8 cellular contexts compared by ENCODE assay signal in genomic region chr12:53224268-53224896, GRCh38. TPM values are rescaled to one million over a fixed set of nuclear protein-coding genes. Genes with fewer than 3 reads are reported as not detected.
DNase-seq lines count a peak whose midpoint lies in the region; FAIRE-seq and TF ChIP-seq lines count a peak whose summit lies in the region.

No MANE protein-coding gene starts in this region.

- H3K4me3 ChIP-seq in coronary artery (no peak overlapping the region), neuronal stem cell (ENCODE audit: low read length in 2 of 2) (no peak overlapping the region)

- H3K9ac ChIP-seq in neuronal stem cell (ENCODE audit: low read depth, low read length, poor library complexity), result no peak overlapping the region

- H3K36me3 ChIP-seq in neuronal stem cell (replicated peaks in 1 of 2; ENCODE audit: control insufficient read depth in 2 of 2, insufficient read depth in 2 of 2, low read length in 2 of 2), result no peaks in the 10 kb centered on the region

- H2AK5ac ChIP-seq in neuronal stem cell (ENCODE audit: low read depth, low read length), result peak overlapping the region; percentile 53

- H3K23ac ChIP-seq in neuronal stem cell (ENCODE audit: low read depth, low read length, poor library complexity), result no peak overlapping the region

- H3K27me3 ChIP-seq in neuronal stem cell (ENCODE audit: control insufficient read depth in 3 of 3, insufficient read depth in 3 of 3, low read depth in 1 of 3, low read length in 3 of 3), result peaks cover 4 to 29% (median 6%) of the 10 kb centered on the region in 3 experiments

- no peaks in the 10 kb centered on the region for H3K79me1 ChIP-seq in neuronal stem cell (ENCODE audit: low read depth, low read length)

- no peaks in the 10 kb centered on the region for H3K27me3 Mint-ChIP-seq in Calu3 (ENCODE audit: unreplicated experiment)

- H3K27ac ChIP-seq in coronary artery, result peak overlapping the region; percentile 93 to 97
- H3K27ac ChIP-seq in neuronal stem cell (replicated peaks; ENCODE audit: low read length), result no peak overlapping the region

- CTCF ChIA-PET in Calu3 (lab: Charles Lee), result no interaction called here

- H3K9me3 ChIP-seq in neuronal stem cell (replicated peaks in 1 of 2; ENCODE audit: control insufficient read depth in 2 of 2, insufficient read depth in 1 of 2, low read depth in 1 of 2, low read length in 2 of 2), result no peaks in the 10 kb centered on the region

- H2BK15ac ChIP-seq in neuronal stem cell (ENCODE audit: low read length), result peak overlapping the region; percentile 41

- H3K18ac ChIP-seq in neuronal stem cell (ENCODE audit: low read length), result peak overlapping the region; percentile 84

- no peak overlapping the region for H4K91ac ChIP-seq in neuronal stem cell (ENCODE audit: low read depth, low read length, poor library complexity)

- no peak overlapping the region for H3K4me3 Mint-ChIP-seq in Calu3 (ENCODE audit: low read depth, unreplicated experiment)

- peak overlapping the region; percentile 77 for H2BK12ac ChIP-seq in neuronal stem cell (ENCODE audit: low read length)

- peak; percentile 38 for DNase-seq in Calu3
- DNase-seq in NCI-H526 (lab: John Stamatoyannopoulos, UW), result peak; percentile 21 to 73
- DNase-seq in coronary artery (ENCODE audit: low spot score), result peak; percentile 68
- DNase-seq in neuronal stem cell (ENCODE audit: low spot score), result no peak
- DNase-seq in NCI-H1092 (lab: John Stamatoyannopoulos, UW), result no peak
- no peak for DNase-seq in NCI-H1048 (lab: John Stamatoyannopoulos, UW)
- DNase-seq in GM12892 (ENCODE audit: insufficient read length), result no peak
- DNase-seq in HCEC 1CT, result no peak

- H2BK120ac ChIP-seq in neuronal stem cell (ENCODE audit: low read depth, low read length), result no peak overlapping the region

- no peaks in the 10 kb centered on the region for H3K9me3 Mint-ChIP-seq in Calu3 (ENCODE audit: low read depth, unreplicated experiment)

- H4K8ac ChIP-seq in neuronal stem cell (ENCODE audit: low read depth, low read length), result no peak overlapping the region

- peaks cover 72% of the 10 kb centered on the region for H3K4me1 Mint-ChIP-seq in Calu3 (ENCODE audit: low read depth, unreplicated experiment)

- peak overlapping the region; percentile 57 for H2AFZ ChIP-seq in neuronal stem cell (ENCODE audit: low read length)

- no TSS peak for BruUV-seq in Calu3 (replicated peaks; lab: Mats Ljungman, UMichigan)

- no peak overlapping the region for H3K27ac Mint-ChIP-seq in Calu3 (ENCODE audit: unreplicated experiment)

- H3K36me3 Mint-ChIP-seq in Calu3 (ENCODE audit: insufficient read depth, unreplicated experiment), result peaks cover 40% of the 10 kb centered on the region

- H3K4ac ChIP-seq in neuronal stem cell (ENCODE audit: low read length), result no peak overlapping the region

- H3K4me1 ChIP-seq in neuronal stem cell (ENCODE audit: control insufficient read depth in 2 of 2, insufficient read depth in 1 of 2, low read depth in 1 of 2, low read length in 2 of 2), result peaks cover 36 to 42% of the 10 kb centered on the region in 2 donors

- no CpG with 5 or more reads among the region's 6 CpGs for WGBS in neuronal stem cell (ENCODE audit: extremely low coverage in 2 of 2, insufficient read length in 2 of 2, insufficient replicate concordance in 1 of 2), 2 donors

- no peak for TF ChIP-seq POLR2A in GM12892 (IDR thresholded peaks at IDR 0.05; ENCODE audit: low read depth, low read length)

- H3K14ac ChIP-seq in neuronal stem cell (ENCODE audit: low read length), result no peak overlapping the region

- no peak overlapping the region for H3K4me2 ChIP-seq in neuronal stem cell (ENCODE audit: insufficient read depth, low read length, poor library complexity, severe bottlenecking)

- FAIRE-seq in GM12892 (lab: Jason Lieb, UNC), result no peak

- intact Hi-C loops in Calu3 (cut with micrococcal nuclease; ENCODE audit: unreplicated experiment), result no loop called here

- H2BK5ac ChIP-seq in neuronal stem cell (ENCODE audit: low read length), result peak overlapping the region; percentile 7

- TF ChIP-seq CTCF in Calu3 (IDR thresholded peaks at IDR 0.05; ENCODE audit: unreplicated experiment) (no peak), coronary artery (IDR thresholded peaks at IDR 0.05) (no peak)

RNA-seq across cellular contexts. Expression of gene RARG, which starts 7.6 kb away (rescaled TPM):
- 36.7 and 43.0 TPM in 2 replicates for total RNA-seq in Calu3 (2022)
- 11.1 TPM for polyA plus RNA-seq in neuronal stem cell (2013, experiment 1 of 2)
- polyA plus RNA-seq in neuronal stem cell (2013, experiment 2 of 2), result 10.9 TPM
- polyA plus RNA-seq in GM12892 (2012; ENCODE audit: missing spikeins), result 1.9 TPM

RNA-seq across cellular contexts. Expression of gene ITGB7, which starts 17.3 kb away (rescaled TPM):
- 4.3 and 5.0 TPM in 2 replicates for total RNA-seq in Calu3 (2022)
- 0.07 TPM for polyA plus RNA-seq in neuronal stem cell (2013, experiment 1 of 2)
- 0.03 TPM for polyA plus RNA-seq in neuronal stem cell (2013, experiment 2 of 2)
- 103 TPM for polyA plus RNA-seq in GM12892 (2012; ENCODE audit: missing spikeins)

RNA-seq across cellular contexts. Expression of gene CSAD, which starts 43.7 kb away (rescaled TPM):
- total RNA-seq in Calu3 (2022), result 12.2 and 24.0 TPM in 2 replicates
- 14.3 TPM for polyA plus RNA-seq in neuronal stem cell (2013, experiment 1 of 2)
- 14.1 TPM for polyA plus RNA-seq in neuronal stem cell (2013, experiment 2 of 2)
- polyA plus RNA-seq in GM12892 (2012; ENCODE audit: missing spikeins), result 14.2 TPM

RNA-seq across cellular contexts. Expression of gene ESPL1, which starts 43.7 kb away (rescaled TPM):
- total RNA-seq in Calu3 (2022), result 24.3 and 31.1 TPM in 2 replicates
- polyA plus RNA-seq in neuronal stem cell (2013, experiment 1 of 2), result 14.2 TPM
- polyA plus RNA-seq in neuronal stem cell (2013, experiment 2 of 2), result 14.1 TPM
- 12.5 TPM for polyA plus RNA-seq in GM12892 (2012; ENCODE audit: missing spikeins)

RNA-seq across cellular contexts. Expression of gene ZNF740, which starts 43.9 kb away (rescaled TPM):
- 30.3 and 32.7 TPM in 2 replicates for total RNA-seq in Calu3 (2022)
- polyA plus RNA-seq in neuronal stem cell (2013, experiment 1 of 2), result 19.7 TPM
- polyA plus RNA-seq in neuronal stem cell (2013, experiment 2 of 2), result 19.5 TPM
- 13.7 TPM for polyA plus RNA-seq in GM12892 (2012; ENCODE audit: missing spikeins)

Comparison
In these comparisons a context has a peak if more than half of its experiments do, and no peak if none do; other contexts are left out.
1. DNase-seq: peak in Calu3 (single experiment), NCI-H526 (2 of 2) and coronary artery (single experiment); none in neuronal stem cell (single experiment), NCI-H1092 (single experiment), NCI-H1048 (single experiment), GM12892 (single experiment) and HCEC 1CT (single experiment).